ENCODE assay signal across 8 cellular contexts in the genomic region with DNA sequence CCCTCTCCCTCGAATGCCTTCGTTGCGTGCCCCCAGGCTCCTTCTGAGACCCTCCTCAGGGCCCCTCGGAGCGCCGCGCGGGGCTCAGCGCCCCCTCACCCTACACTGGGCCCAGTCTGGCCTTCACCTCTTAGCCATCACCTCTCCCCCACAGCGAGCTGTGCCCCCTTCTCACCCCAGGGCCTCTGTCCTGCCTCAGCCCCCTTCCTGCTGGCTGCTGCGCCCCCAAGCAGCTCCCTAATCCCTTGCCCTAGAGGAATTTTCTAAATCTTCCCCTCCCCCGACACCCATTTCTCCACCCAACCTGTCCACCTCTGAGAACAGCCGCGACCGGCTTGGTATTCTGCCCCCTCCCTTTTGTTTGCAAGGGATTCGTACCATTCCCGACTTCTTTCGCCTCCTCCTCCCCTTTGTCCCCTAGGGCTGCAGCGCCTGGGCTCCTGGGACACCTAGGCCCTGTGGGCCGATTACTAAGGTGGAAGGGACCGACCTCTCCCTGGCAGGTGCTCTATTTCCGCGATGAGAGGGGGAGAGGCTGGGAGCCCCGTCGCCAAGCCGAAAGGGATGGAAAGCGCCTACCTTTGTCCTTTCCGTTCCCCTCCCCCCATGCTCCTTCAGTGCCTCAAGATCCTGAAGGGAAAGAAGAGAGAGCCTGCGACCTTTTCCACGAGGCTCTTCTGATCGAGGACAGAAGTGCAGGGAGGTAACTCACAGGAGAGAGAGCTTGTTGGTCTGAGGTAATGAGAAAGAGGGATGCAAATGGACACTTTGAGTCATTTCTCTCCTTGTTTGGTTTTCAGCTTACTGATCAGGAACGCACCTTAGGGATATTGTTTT. TPM values are rescaled to one million over a fixed set of nuclear protein-coding genes. Genes with fewer than 3 reads are reported as not detected.
DNase-seq lines count a peak whose midpoint lies in the region; ATAC-seq and TF ChIP-seq lines count a peak whose summit lies in the region.

No MANE protein-coding gene starts in this region.

- H3K27ac ChIP-seq in colonic mucosa, result peak overlapping the region; percentile 91
- H3K27ac ChIP-seq in naive thymus-derived CD4-positive, alpha-beta T cell (ENCODE audit: low read depth, low read length), result peak overlapping the region; percentile 60

- CTCF ChIA-PET in naive thymus-derived CD4-positive, alpha-beta T cell (lab: Charles Lee), result interaction anchor here (0.6 kb wide), 1 partner anchor 35 kb away, joined by 3 read pairs; no protein-coding TSS in a partner anchor

- peak overlapping the region; percentile 66 to 93 (median 84) for H3K4me3 Mint-ChIP-seq in naive thymus-derived CD4-positive, alpha-beta T cell

- H3K9ac ChIP-seq in colonic mucosa (ENCODE audit: low read depth in 2 of 2, low read length in 2 of 2), result peak overlapping the region; percentile 88 to 96

- ATAC-seq in naive thymus-derived CD4-positive, alpha-beta T cell, result no peak
- no peak for ATAC-seq in GM18498 (IDR thresholded peaks at IDR 0.05; ENCODE audit: unreplicated experiment)
- no peak for ATAC-seq in HG03159 (IDR thresholded peaks at IDR 0.05; ENCODE audit: unreplicated experiment)
- ATAC-seq in GM21360 (IDR thresholded peaks at IDR 0.05; ENCODE audit: unreplicated experiment), result no peak

- no peaks in the 10 kb centered on the region for H3K9me3 Mint-ChIP-seq in naive thymus-derived CD4-positive, alpha-beta T cell

- DNase-seq in NCI-H187 (lab: John Stamatoyannopoulos, UW) (peak; percentile 7 to 15), NCI-H187 treated with DMSO at 0.1 percent for 48 hours (lab: John Stamatoyannopoulos, UW) (no peak), NCI-H2227 (lab: John Stamatoyannopoulos, UW; ENCODE audit: unreplicated experiment) (peak; percentile 64), colonic mucosa (peak; percentile 64)
- peak in 1 of 9 donors; percentile 8 for DNase-seq in naive thymus-derived CD4-positive, alpha-beta T cell

- H3K9me3 ChIP-seq in colonic mucosa, result no peaks in the 10 kb centered on the region
- no peaks in the 10 kb centered on the region for H3K9me3 ChIP-seq in naive thymus-derived CD4-positive, alpha-beta T cell (ENCODE audit: control insufficient read depth in 2 of 3, low read length in 3 of 3)

- H3K4me1 Mint-ChIP-seq in naive thymus-derived CD4-positive, alpha-beta T cell, result peaks cover 12 to 45% (median 32%) of the 10 kb centered on the region in 7 donors

- H3K36me3 Mint-ChIP-seq in naive thymus-derived CD4-positive, alpha-beta T cell, result peaks cover 0 to 11% (median 0%) of the 10 kb centered on the region in 5 donors

- peak overlapping the region; percentile 1 to 95 (median 75) for H3K27ac Mint-ChIP-seq in naive thymus-derived CD4-positive, alpha-beta T cell

- H3K27me3 Mint-ChIP-seq in naive thymus-derived CD4-positive, alpha-beta T cell, result no peaks in the 10 kb centered on the region

- H3K4me3 ChIP-seq in colonic mucosa, result peak overlapping the region; percentile 49
- peak overlapping the region; percentile 57 for H3K4me3 ChIP-seq in naive thymus-derived CD4-positive, alpha-beta T cell (ENCODE audit: low read length)

- POLR2A ChIA-PET in naive thymus-derived CD4-positive, alpha-beta T cell (lab: Charles Lee), result no interaction called here

- no peaks in the 10 kb centered on the region for H3K27me3 ChIP-seq in colonic mucosa
- H3K27me3 ChIP-seq in naive thymus-derived CD4-positive, alpha-beta T cell (ENCODE audit: control insufficient read depth in 2 of 2, insufficient read depth in 2 of 2, low read length in 2 of 2), result no peaks in the 10 kb centered on the region

- intact Hi-C loops in colonic mucosa (cut with DNase I), result loop anchor here (10.0 kb wide), 1 partner anchor 209 kb away; no protein-coding TSS in a partner anchor
- intact Hi-C loops in naive thymus-derived CD4-positive, alpha-beta T cell (cut with micrococcal nuclease), result loop anchor here (1.0 to 10.0 kb wide), 7 partner anchors 99 to 1631 kb away; a partner anchor contains a TSS

- H3K36me3 ChIP-seq in colonic mucosa, result no peaks in the 10 kb centered on the region
- no peaks in the 10 kb centered on the region for H3K36me3 ChIP-seq in naive thymus-derived CD4-positive, alpha-beta T cell (ENCODE audit: control insufficient read depth in 2 of 3, insufficient read depth in 3 of 3, low read length in 3 of 3)

- no peaks in the 10 kb centered on the region for H3K4me1 ChIP-seq in colonic mucosa
- H3K4me1 ChIP-seq in naive thymus-derived CD4-positive, alpha-beta T cell (ENCODE audit: control insufficient read depth in 2 of 2, insufficient read depth in 2 of 2, low read length in 2 of 2), result peaks cover 8 to 11% of the 10 kb centered on the region in 2 donors

- TF ChIP-seq CTCF in colonic mucosa (IDR thresholded peaks at IDR 0.05), result no peak

RNA-seq across cellular contexts. Expression of a gene that starts 10.9 kb away (rescaled TPM):
- total RNA-seq in colonic mucosa, result 10 to 100 TPM; 68.9 to 78.9 TPM
- total RNA-seq in naive thymus-derived CD4-positive, alpha-beta T cell, result 10 to 100 TPM in 1 of 5 experiments, 1 to 10 TPM in 4; 4.1 to 24.5 (median 5.5) TPM
- 1 to 10 TPM; 3.8 to 4.2 TPM for polyA plus RNA-seq in naive thymus-derived CD4-positive, alpha-beta T cell

RNA-seq across cellular contexts. Expression of a gene that starts 32.5 kb away (rescaled TPM):
- total RNA-seq in colonic mucosa, result 10 to 100 TPM in 1 of 2 donors, 1 to 10 TPM in 1; 5.0 to 15.3 TPM
- under 1 TPM in 1 of 5 experiments, not detected in 4; 0.29 TPM for total RNA-seq in naive thymus-derived CD4-positive, alpha-beta T cell
- polyA plus RNA-seq in naive thymus-derived CD4-positive, alpha-beta T cell, result not detected

Comparison
In these comparisons a context has a peak if more than half of its experiments do, and no peak if none do; other contexts are left out.
1. RNA of a gene that starts 32.5 kb away (total RNA-seq): 5.0 to 15.3 TPM in colonic mucosa; 0.29 TPM in naive thymus-derived CD4-positive, alpha-beta T cell; every median in the first group is over 4 times any median in the second.